Comparison of ENCODE assay signal across 8 cellular contexts in genomic region chr19:3450796-3451411, GRCh38. TPM values are rescaled to one million over a fixed set of nuclear protein-coding genes. Genes with fewer than 3 reads are reported as not detected.
DNase-seq lines count a peak whose midpoint lies in the region; ATAC-seq and TF ChIP-seq lines count a peak whose summit lies in the region.

No MANE protein-coding gene starts in this region.

- H3K4me1 ChIP-seq in right atrium auricular region: peaks cover 0 to 15% of the 10 kb centered on the region in 2 donors

- peaks cover 17% of the 10 kb centered on the region for H3K4me1 Mint-ChIP-seq in HFFc6 (ENCODE audit: low read depth)
- H3K4me1 Mint-ChIP-seq in stimulated activated memory B cell treated with anti-CD40 and anti-IgM and Interleukin-4, amounts not matched to agents 10 μg/mL and 1 μg/mL and 100 μg/mL, for 72 hours: peaks cover 7% of the 10 kb centered on the region

- H3K9me3 Mint-ChIP-seq in HFFc6: no peaks in the 10 kb centered on the region
- no peaks in the 10 kb centered on the region for H3K9me3 Mint-ChIP-seq in stimulated activated memory B cell treated with anti-CD40 and anti-IgM and Interleukin-4, amounts not matched to agents 10 μg/mL and 1 μg/mL and 100 μg/mL, for 72 hours

- peaks cover 15% of the 10 kb centered on the region for H3K27me3 Mint-ChIP-seq in HFFc6 (ENCODE audit: insufficient read depth)
- no peaks in the 10 kb centered on the region for H3K27me3 Mint-ChIP-seq in stimulated activated memory B cell treated with anti-CD40 and anti-IgM and Interleukin-4, amounts not matched to agents 10 μg/mL and 1 μg/mL and 100 μg/mL, for 72 hours

- TF ChIP-seq CTCF in HFFc6 (IDR thresholded peaks at IDR 0.05) (no peak), right atrium auricular region (IDR thresholded peaks at IDR 0.05) (no peak)

- no peak overlapping the region for H3K4me3 ChIP-seq in right atrium auricular region

- H3K4me3 Mint-ChIP-seq in HFFc6: peak overlapping the region; percentile 74
- no peak overlapping the region for H3K4me3 Mint-ChIP-seq in stimulated activated memory B cell treated with anti-CD40 and anti-IgM and Interleukin-4, amounts not matched to agents 10 μg/mL and 1 μg/mL and 100 μg/mL, for 72 hours

- H3K36me3 ChIP-seq in right atrium auricular region: peaks cover 83% of the 10 kb centered on the region

- H3K27ac ChIP-seq in right atrium auricular region: peak overlapping the region; percentile 89 to 94

- no peaks in the 10 kb centered on the region for H3K9me3 ChIP-seq in right atrium auricular region

- peak; percentile 73 for ATAC-seq in stimulated activated memory B cell treated with anti-CD40 and anti-IgM and Interleukin-4, amounts not matched to agents 10 μg/mL and 1 μg/mL and 100 μg/mL, for 72 hours

- H3K27ac Mint-ChIP-seq in HFFc6: peak overlapping the region; percentile 99
- H3K27ac Mint-ChIP-seq in stimulated activated memory B cell treated with anti-CD40 and anti-IgM and Interleukin-4, amounts not matched to agents 10 μg/mL and 1 μg/mL and 100 μg/mL, for 72 hours: peak overlapping the region; percentile 61

- peaks cover 10% of the 10 kb centered on the region; the same call in 1 of the 2 replicates for H3K36me3 Mint-ChIP-seq in HFFc6 (ENCODE audit: low read depth)
- H3K36me3 Mint-ChIP-seq in stimulated activated memory B cell treated with anti-CD40 and anti-IgM and Interleukin-4, amounts not matched to agents 10 μg/mL and 1 μg/mL and 100 μg/mL, for 72 hours: peaks cover 37% of the 10 kb centered on the region

- no peaks in the 10 kb centered on the region for H3K27me3 ChIP-seq in right atrium auricular region

- peak; percentile 100 for DNase-seq in HFFc6
- DNase-seq in UCSD-AML1 (lab: John Stamatoyannopoulos, UW; ENCODE audit: unreplicated experiment): peak; percentile 76
- DNase-seq in right atrium auricular region (ENCODE audit: low spot score): peak; percentile 97
- no peak for DNase-seq in activated CD4-positive, alpha-beta T cell treated with anti-CD3 and anti-CD28 coated beads, Interleukin-2, amount 50 U/mL, for 4 hours
- DNase-seq in COLO668 (lab: John Stamatoyannopoulos, UW; ENCODE audit: unreplicated experiment): no peak
- no peak for DNase-seq in activated CD8-positive, alpha-beta memory T cell treated with anti-CD3 and anti-CD28 coated beads, Interleukin-2, amount 50 U/mL, for 48 hours
- DNase-seq in NCI-H1105 treated with DMSO at 0.1 percent for 48 hours (lab: John Stamatoyannopoulos, UW): no peak

RNA-seq across cellular contexts. Expression of gene SMIM24, which starts 29.4 kb away (rescaled TPM):
- not detected for total RNA-seq in HFFc6 (2021; fragmentation: NEBNext Ultra II Directional; extraction: Animal tissue kit (Norgen Biotek cat#: 25700))
- not detected for total RNA-seq in right atrium auricular region

RNA-seq across cellular contexts. Expression of gene SMIM44, which starts 32.3 kb away (rescaled TPM):
- total RNA-seq in HFFc6 (2021; fragmentation: NEBNext Ultra II Directional; extraction: Animal tissue kit (Norgen Biotek cat#: 25700)): not detected
- not detected for total RNA-seq in right atrium auricular region

RNA-seq across cellular contexts. Expression of gene DOHH, which starts 49.6 kb away (rescaled TPM):
- 10 to 100 TPM; 14.3 to 20.4 (median 17.0) TPM for total RNA-seq in HFFc6 (2021; fragmentation: NEBNext Ultra II Directional; extraction: Animal tissue kit (Norgen Biotek cat#: 25700))
- total RNA-seq in right atrium auricular region: 10 to 100 TPM; 14.1 to 18.4 TPM

RNA-seq across cellular contexts. Expression of gene FZR1, which starts 55.2 kb away (rescaled TPM):
- total RNA-seq in HFFc6 (2021; fragmentation: NEBNext Ultra II Directional; extraction: Animal tissue kit (Norgen Biotek cat#: 25700)): 10 to 100 TPM; 43.9 to 56.8 (median 46.0) TPM
- total RNA-seq in right atrium auricular region: 10 to 100 TPM; 20.6 to 21.7 TPM

Comparison
In these comparisons a context has a peak if more than half of its experiments do, and no peak if none do; other contexts are left out.
1. DNase-seq: peak in HFFc6 (single experiment), UCSD-AML1 (single experiment) and right atrium auricular region (single experiment); none in activated CD4-positive, alpha-beta T cell treated with anti-CD3 and anti-CD28 coated beads, Interleukin-2, amount 50 U/mL, for 4 hours (0 of 2), COLO668 (single experiment), activated CD8-positive, alpha-beta memory T cell treated with anti-CD3 and anti-CD28 coated beads, Interleukin-2, amount 50 U/mL, for 48 hours (single experiment) and NCI-H1105 treated with DMSO at 0.1 percent for 48 hours (single experiment).